ENCODE assay signal across 1 cellular context in the genomic region with DNA sequence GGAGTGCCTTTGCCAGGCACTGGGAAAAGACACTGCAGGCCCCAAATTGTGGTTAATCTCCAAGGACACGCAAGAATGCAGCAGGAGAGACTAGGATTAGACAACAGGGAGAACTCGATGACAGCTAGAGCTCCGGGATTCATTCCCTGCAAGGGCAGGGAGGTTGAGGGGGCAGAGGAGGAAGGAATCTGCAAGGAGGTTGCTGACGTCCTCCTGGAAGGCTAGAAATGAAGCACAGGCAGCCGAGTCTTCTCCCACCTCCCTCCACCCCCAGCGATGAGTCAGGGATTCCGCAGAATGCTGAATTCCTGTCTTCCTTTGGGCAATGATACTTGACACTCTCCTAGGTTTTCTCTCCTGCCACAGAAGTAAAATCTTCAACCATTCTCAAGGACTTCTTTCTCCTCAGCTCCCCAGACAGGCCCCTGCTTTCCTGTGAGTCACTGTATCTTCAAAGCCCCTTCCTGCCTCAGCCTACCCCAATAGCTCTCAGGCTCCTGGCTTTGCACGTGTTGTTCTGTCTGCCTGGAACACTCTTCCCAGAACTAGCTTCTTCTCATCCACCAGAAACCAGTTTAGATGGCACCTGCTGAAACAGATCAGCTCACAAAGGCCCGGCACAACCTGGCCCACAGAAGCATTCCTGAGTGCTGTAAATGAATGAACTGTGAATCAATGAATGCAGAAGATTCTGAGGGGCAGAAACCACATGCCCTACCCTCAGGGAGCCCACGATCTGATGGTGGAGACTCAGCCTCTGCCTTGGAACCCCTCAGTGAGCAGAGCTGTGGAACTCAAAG.
TF ChIP-seq lines count a peak whose summit lies in the region.

No MANE protein-coding gene starts in this region.

TF ChIP-seq in HepG2, 621 proteins besides CTCF, POLR2A, EP300 and RAD21 (continued from another document):
- TF ChIP-seq, protein P1, sequence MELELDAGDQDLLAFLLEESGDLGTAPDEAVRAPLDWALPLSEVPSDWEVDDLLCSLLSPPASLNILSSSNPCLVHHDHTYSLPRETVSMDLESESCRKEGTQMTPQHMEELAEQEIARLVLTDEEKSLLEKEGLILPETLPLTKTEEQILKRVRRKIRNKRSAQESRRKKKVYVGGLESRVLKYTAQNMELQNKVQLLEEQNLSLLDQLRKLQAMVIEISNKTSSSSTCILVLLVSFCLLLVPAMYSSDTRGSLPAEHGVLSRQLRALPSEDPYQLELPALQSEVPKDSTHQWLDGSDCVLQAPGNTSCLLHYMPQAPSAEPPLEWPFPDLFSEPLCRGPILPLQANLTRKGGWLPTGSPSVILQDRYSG (CRISPR knock-in tag; IDR thresholded peaks at IDR 0.05), result no peak
- TF ChIP-seq HMG20B (CRISPR knock-in tag; conservative IDR thresholded peaks at IDR 0.05) (no peak), YY1 (IDR thresholded peaks at IDR 0.05; ENCODE audit: insufficient read depth, insufficient replicate concordance, low read depth, low read length) (no peak), ZSCAN31 (CRISPR knock-in tag; IDR thresholded peaks at IDR 0.05; ENCODE audit: low read depth) (no peak), ZNF101 (CRISPR knock-in tag; IDR thresholded peaks at IDR 0.05; ENCODE audit: borderline replicate concordance, low read depth) (no peak), TEAD3 (CRISPR knock-in tag; optimal IDR thresholded peaks at IDR 0.05; ENCODE audit: borderline replicate concordance) (peak; percentile 17), RCOR2 (CRISPR knock-in tag; IDR thresholded peaks at IDR 0.05) (0 out of 2 replicates have a peak, but pooled peaks have one; percentile 28), TOPORS (CRISPR knock-in tag; IDR thresholded peaks at IDR 0.05) (no peak)
- TF ChIP-seq, protein P2, sequence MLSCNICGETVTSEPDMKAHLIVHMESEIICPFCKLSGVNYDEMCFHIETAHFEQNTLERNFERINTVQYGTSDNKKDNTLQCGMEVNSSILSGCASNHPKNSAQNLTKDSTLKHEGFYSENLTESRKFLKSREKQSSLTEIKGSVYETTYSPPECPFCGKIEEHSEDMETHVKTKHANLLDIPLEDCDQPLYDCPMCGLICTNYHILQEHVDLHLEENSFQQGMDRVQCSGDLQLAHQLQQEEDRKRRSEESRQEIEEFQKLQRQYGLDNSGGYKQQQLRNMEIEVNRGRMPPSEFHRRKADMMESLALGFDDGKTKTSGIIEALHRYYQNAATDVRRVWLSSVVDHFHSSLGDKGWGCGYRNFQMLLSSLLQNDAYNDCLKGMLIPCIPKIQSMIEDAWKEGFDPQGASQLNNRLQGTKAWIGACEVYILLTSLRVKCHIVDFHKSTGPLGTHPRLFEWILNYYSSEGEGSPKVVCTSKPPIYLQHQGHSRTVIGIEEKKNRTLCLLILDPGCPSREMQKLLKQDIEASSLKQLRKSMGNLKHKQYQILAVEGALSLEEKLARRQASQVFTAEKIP (CRISPR knock-in tag; IDR thresholded peaks at IDR 0.05; ENCODE audit: borderline replicate concordance), result no peak
